Comparison of ENCODE assay signal across 22 cellular contexts in the genomic region with DNA sequence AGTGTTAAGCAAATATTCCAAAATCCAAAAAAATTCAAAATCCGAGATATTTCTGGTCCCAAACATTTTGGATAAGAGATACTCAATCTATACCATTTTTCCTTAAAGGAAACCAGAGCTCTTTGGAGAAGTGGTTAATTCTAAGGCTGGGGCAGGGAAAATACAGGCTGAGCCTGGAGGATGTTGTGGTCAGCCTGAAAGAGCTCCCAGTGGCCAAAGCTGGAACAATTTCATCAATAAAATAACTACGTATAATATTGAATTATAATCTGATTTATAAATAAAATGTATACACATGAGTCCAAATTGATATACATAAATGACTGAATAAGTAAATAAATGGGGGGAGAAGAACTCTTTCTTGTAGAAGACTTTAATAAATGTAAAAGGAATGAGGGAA. TPM values are rescaled to one million over a fixed set of nuclear protein-coding genes. Genes with fewer than 3 reads are reported as not detected.
DNase-seq lines count a peak whose midpoint lies in the region; ATAC-seq and TF ChIP-seq lines count a peak whose summit lies in the region.
"Had no signal": no experiment of that assay in that cellular context is flagged by ENCODE, and none has a peak within 500 bp of the region (broad histone marks: within the 10 kb centered on the region; RNA-seq: fewer than 3 reads in every experiment).

No MANE protein-coding gene starts in this region.

- H3K27me3 Mint-ChIP-seq in endodermal cell (ENCODE audit: insufficient read depth) (peaks cover 4% of the 10 kb centered on the region), progenitor cell of endocrine pancreas (no peaks in the 10 kb centered on the region)
- H3K27me3 Mint-ChIP-seq in activated naive CD4-positive, alpha-beta T cell treated with anti-CD3 and anti-CD28 coated beads, Interleukin-2, amount 10 ng/mL, durations not matched to agents 7 days and 5 days = peaks cover 4% of the 10 kb centered on the region

- ATAC-seq in PC-3 = no peak
- ATAC-seq: GM12878, GM23338, Right ventricle myocardium inferior had no signal

- CTCF ChIA-PET in AG04450 (lab: Charles Lee) (interaction anchor here (1.5 kb wide), 1 partner anchor 179 kb away, joined by 4 read pairs; no protein-coding TSS in a partner anchor), PC-3 (lab: Charles Lee) (no interaction called here)
- CTCF ChIA-PET in activated naive CD4-positive, alpha-beta T cell treated with anti-CD3 and anti-CD28 coated beads, Interleukin-2, amount 10 ng/mL, durations not matched to agents 7 days and 5 days (lab: Charles Lee) = no interaction called here

- H3F3A ChIP-seq in PC-3 (ENCODE audit: low read length, unreplicated experiment) = peaks cover 34% of the 10 kb centered on the region

- DNase-seq in AG04450 (ENCODE audit: low read depth, low spot score) (no peak), PC-3 (no peak), endodermal cell (no peak), progenitor cell of endocrine pancreas (ENCODE audit: low spot score, unreplicated experiment) (no peak), NCI-H1417 treated with DMSO at 0.1 percent for 48 hours (lab: John Stamatoyannopoulos, UW) (no peak), GM03348 (ENCODE audit: low spot score) (no peak)
- DNase-seq in activated naive CD4-positive, alpha-beta T cell treated with anti-CD3 and anti-CD28 coated beads, Interleukin-2, amount 10 ng/mL, durations not matched to agents 7 days and 5 days = no peak
- DNase-seq: BE2C; CD4-positive, CD25-positive, alpha-beta regulatory T cell; EL; IMR-90; NCI-H1105; NCI-H2081 treated with DMSO at 0.1 percent for 48 hours; NCI-H2171 treated with DMSO at 0.1 percent for 48 hours; NCI-H524 treated with DMSO at 0.1 percent for 48 hours had no signal

- no peak overlapping the region for H3K27ac ChIP-seq in AG04450 (ENCODE audit: low read depth, low read length)
- peak overlapping the region; percentile 82 for H3K27ac ChIP-seq in PC-3 (ENCODE audit: low read length)
- no peak overlapping the region for H3K27ac ChIP-seq in endodermal cell (ENCODE audit: low read depth, low read length)
- H3K27ac ChIP-seq: KMS-11, SJSA1 had no signal

- no peaks in the 10 kb centered on the region for H3K27me3 ChIP-seq in AG04450 (ENCODE audit: control insufficient read depth, insufficient read depth, low read length)
- no peaks in the 10 kb centered on the region for H3K27me3 ChIP-seq in PC-3 (ENCODE audit: low read length)
- no peaks in the 10 kb centered on the region for H3K27me3 ChIP-seq in endodermal cell (ENCODE audit: control insufficient read depth, insufficient read depth, low read length, poor library complexity, severe bottlenecking)
- H3K27me3 ChIP-seq: BE2C had no signal

- no peak overlapping the region for H3K9ac ChIP-seq in PC-3 (ENCODE audit: low read length)
- H3K9ac ChIP-seq in endodermal cell (ENCODE audit: extremely low read depth, low read length, poor library complexity, severe bottlenecking) = no peak overlapping the region
- H3K9ac ChIP-seq: KMS-11 had no signal

- H2AFZ ChIP-seq in PC-3 (ENCODE audit: low read length) = no peak overlapping the region
- H2AFZ ChIP-seq: GM23338 had no signal

- H3K4me3 Mint-ChIP-seq in endodermal cell = no peak overlapping the region
- no peak overlapping the region for H3K4me3 Mint-ChIP-seq in progenitor cell of endocrine pancreas (ENCODE audit: low read depth)
- H3K4me3 Mint-ChIP-seq in activated naive CD4-positive, alpha-beta T cell treated with anti-CD3 and anti-CD28 coated beads, Interleukin-2, amount 10 ng/mL, durations not matched to agents 7 days and 5 days = no peak overlapping the region
- H3K4me3 Mint-ChIP-seq: CD4-positive, CD25-positive, alpha-beta regulatory T cell; GM23338 had no signal

- no peak overlapping the region for H3K4me2 ChIP-seq in PC-3 (ENCODE audit: low read length)
- H3K4me2 ChIP-seq: GM23338, KMS-11 had no signal

- no TSS peak for BruUV-seq in PC-3 (replicated peaks; lab: Mats Ljungman, UMichigan)

- WGBS in endodermal cell (ENCODE audit: insufficient coverage in 1 of 2, insufficient read length in 1 of 2), 2 experiments = 56% methylated on average over 1 of the region's 2 CpGs; no CpG with 5 or more reads in 1 of the 2 experiments

- H3K4me1 ChIP-seq in PC-3 (ENCODE audit: insufficient read depth, low read length) (peaks cover 63% of the 10 kb centered on the region), endodermal cell (ENCODE audit: control insufficient read depth, insufficient read depth, low read length) (no peaks in the 10 kb centered on the region)
- H3K4me1 ChIP-seq: BE2C, SJSA1 had no signal

- peaks cover 94% of the 10 kb centered on the region for H3K79me2 ChIP-seq in PC-3 (ENCODE audit: low read length)

- H4K20me1 ChIP-seq in PC-3 (ENCODE audit: low read length) = peaks cover 4% of the 10 kb centered on the region; the same call in 1 of the 2 replicates

- H3K36me3 ChIP-seq in PC-3 (ENCODE audit: low read depth, low read length) (peaks cover 70% of the 10 kb centered on the region), endodermal cell (ENCODE audit: control insufficient read depth, insufficient read depth, low read length) (no peaks in the 10 kb centered on the region)
- H3K36me3 ChIP-seq: BE2C, HAP-1, SJSA1 had no signal

- intact Hi-C loops in PC-3 (cut with micrococcal nuclease) = no loop called here

- TF ChIP-seq CTCF in AG04450 (IDR thresholded peaks at IDR 0.05; ENCODE audit: low read depth, low read length) (0 out of 2 replicates have a peak, but pooled peaks have one; percentile 4), PC-3 (conservative IDR thresholded peaks at IDR 0.05; ENCODE audit: low read depth, low read length) (peak; percentile 22; the same call in 1 of the 2 replicates), endodermal cell (conservative IDR thresholded peaks at IDR 0.05) (peak; percentile 60), progenitor cell of endocrine pancreas (IDR thresholded peaks at IDR 0.05; ENCODE audit: unreplicated experiment) (peak; percentile 43)

- H3K4me1 Mint-ChIP-seq in endodermal cell (no peaks in the 10 kb centered on the region), progenitor cell of endocrine pancreas (ENCODE audit: low read depth) (peaks cover 28% of the 10 kb centered on the region)
- no peaks in the 10 kb centered on the region for H3K4me1 Mint-ChIP-seq in activated naive CD4-positive, alpha-beta T cell treated with anti-CD3 and anti-CD28 coated beads, Interleukin-2, amount 10 ng/mL, durations not matched to agents 7 days and 5 days
- H3K4me1 Mint-ChIP-seq: CD4-positive, CD25-positive, alpha-beta regulatory T cell; GM23338 had no signal

- H3K36me3 Mint-ChIP-seq in endodermal cell (ENCODE audit: low read depth) = no peaks in the 10 kb centered on the region
- H3K36me3 Mint-ChIP-seq in progenitor cell of endocrine pancreas (ENCODE audit: insufficient read depth) = no peaks in the 10 kb centered on the region
- no peaks in the 10 kb centered on the region for H3K36me3 Mint-ChIP-seq in activated naive CD4-positive, alpha-beta T cell treated with anti-CD3 and anti-CD28 coated beads, Interleukin-2, amount 10 ng/mL, durations not matched to agents 7 days and 5 days
- H3K36me3 Mint-ChIP-seq: CD4-positive, CD25-positive, alpha-beta regulatory T cell had no signal

- H3K9me2 ChIP-seq in PC-3 (replicated peaks; ENCODE audit: low read length) = no peaks in the 10 kb centered on the region

- POLR2A ChIA-PET in AG04450 (lab: Yijun Ruan, JAX) = no interaction called here
- POLR2A ChIA-PET in PC-3 (lab: Charles Lee; ENCODE audit: unreplicated experiment) = interaction anchor here (0.6 kb wide), 1 partner anchor 23 kb away, joined by 4 read pairs; no protein-coding TSS in a partner anchor

- H3K9me3 Mint-ChIP-seq in endodermal cell = no peaks in the 10 kb centered on the region
- H3K9me3 Mint-ChIP-seq in progenitor cell of endocrine pancreas (ENCODE audit: low read depth) = peaks cover 2% of the 10 kb centered on the region
- no peaks in the 10 kb centered on the region for H3K9me3 Mint-ChIP-seq in activated naive CD4-positive, alpha-beta T cell treated with anti-CD3 and anti-CD28 coated beads, Interleukin-2, amount 10 ng/mL, durations not matched to agents 7 days and 5 days
- H3K9me3 Mint-ChIP-seq: GM23338 had no signal

- H3K27ac Mint-ChIP-seq in endodermal cell = no peak overlapping the region
- no peak overlapping the region for H3K27ac Mint-ChIP-seq in progenitor cell of endocrine pancreas
- H3K27ac Mint-ChIP-seq in activated naive CD4-positive, alpha-beta T cell treated with anti-CD3 and anti-CD28 coated beads, Interleukin-2, amount 10 ng/mL, durations not matched to agents 7 days and 5 days = no peak overlapping the region
- H3K27ac Mint-ChIP-seq: CD4-positive, CD25-positive, alpha-beta regulatory T cell; GM23338 had no signal

- no peaks in the 10 kb centered on the region for H3K9me3 ChIP-seq in AG04450 (ENCODE audit: control insufficient read depth, insufficient read depth, low read length)
- H3K9me3 ChIP-seq in PC-3 (ENCODE audit: low read length) = no peaks in the 10 kb centered on the region
- no peaks in the 10 kb centered on the region for H3K9me3 ChIP-seq in endodermal cell (ENCODE audit: control insufficient read depth, low read length)
- H3K9me3 ChIP-seq: BE2C, HAP-1, SJSA1 had no signal

- H3K4me3 ChIP-seq in AG04450 (ENCODE audit: low read depth, low read length) = no peak overlapping the region
- H3K4me3 ChIP-seq in PC-3 (ENCODE audit: low read length) = no peak overlapping the region
- no peak overlapping the region for H3K4me3 ChIP-seq in endodermal cell (ENCODE audit: low read length)
- H3K4me3 ChIP-seq: GM12878, GM23338, HAP-1, SJSA1 had no signal

RNA-seq across cellular contexts. Expression of a gene that starts 24.6 kb away (rescaled TPM):
- polyA plus RNA-seq in AG04450 (2011; rRNA removed) = 28.7 and 33.8 TPM in 2 replicates
- polyA minus RNA-seq in AG04450 (2011; rRNA and poly(A)+ RNA removed) = 38.9 and 41.3 TPM in 2 replicates
- 208 and 250 TPM in 2 replicates for total RNA-seq in PC-3 (2014; rRNA removed)
- total RNA-seq in endodermal cell = 1 to 10 TPM; 3.8 to 4.5 TPM
- 0.93 TPM for polyA plus RNA-seq in endodermal cell (2013, experiment 1 of 2)
- polyA plus RNA-seq in endodermal cell (2013, experiment 2 of 2) = 0.58 TPM
- 17.1 and 17.5 TPM in 2 replicates for total RNA-seq in progenitor cell of endocrine pancreas
- total RNA-seq: OCI-LY7 had no signal

Comparison
In these comparisons a context has a peak if more than half of its experiments do, and no peak if none do; other contexts are left out.
1. CTCF ChIP-seq: peak in every context shown above with its lines; median percentile 60 in endodermal cell; 43 in progenitor cell of endocrine pancreas; 22 in PC-3; 4 in AG04450.
2. RNA of a gene that starts 24.6 kb away (total RNA-seq): 208 to 250 TPM in PC-3; 17.1 to 17.5 TPM in progenitor cell of endocrine pancreas and 3.8 to 4.5 TPM in endodermal cell; every median in the first group is over 10 times any median in the second.